In the genomic region with DNA sequence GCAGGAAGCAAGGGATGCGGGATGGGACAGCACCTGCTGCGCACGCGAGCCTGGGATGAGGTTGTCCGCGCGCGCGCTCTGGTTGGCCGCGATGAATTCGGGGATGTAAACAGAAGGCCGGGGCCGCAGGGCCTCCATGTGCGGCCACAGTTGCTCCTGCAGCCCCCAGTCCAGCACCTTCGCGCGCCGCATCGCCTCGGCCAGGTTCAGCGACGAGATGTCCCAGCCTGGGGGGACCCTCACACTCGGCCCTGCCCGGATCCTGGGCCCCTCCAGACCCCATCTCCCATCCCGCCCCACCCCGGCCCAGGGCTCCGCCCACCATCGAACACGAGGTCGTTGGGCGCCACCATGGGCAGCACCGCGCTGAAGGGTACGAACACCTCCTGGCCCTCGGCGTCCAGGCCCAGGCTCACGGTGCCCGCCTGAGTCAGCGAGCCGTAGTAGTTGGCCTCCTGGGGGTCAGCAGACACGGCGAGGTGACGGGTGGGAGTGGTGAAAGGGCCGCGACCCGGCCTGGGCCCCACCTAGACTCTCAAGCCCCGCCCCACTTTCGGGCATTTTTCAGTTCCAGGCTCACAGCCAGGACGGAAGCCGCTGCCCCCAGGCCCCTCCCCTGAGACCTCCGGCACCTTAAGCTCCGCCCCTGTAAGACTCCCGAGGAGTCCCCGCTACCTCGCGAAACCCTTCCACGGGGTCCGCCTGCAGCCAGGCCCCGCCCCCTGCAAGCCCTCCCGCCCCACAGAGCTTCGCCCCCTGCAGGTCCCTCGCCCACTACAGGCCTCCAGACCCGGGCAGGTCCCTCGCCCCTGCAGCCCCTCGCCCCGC, we compare ENCODE assay signal across 8 cellular contexts. TPM values are rescaled to one million over a fixed set of nuclear protein-coding genes. Genes with fewer than 3 reads are reported as not detected.
A peak's percentile ranks its signal among the peaks of the same experiment; 100 is the strongest.
DNase-seq lines count a peak whose midpoint lies in the region; ATAC-seq and TF ChIP-seq lines count a peak whose summit lies in the region.

No MANE protein-coding gene starts in this region.

- H3K4me3 ChIP-seq in AG04450 (ENCODE audit: low read depth, low read length) (peak overlapping the region; percentile 69), heart left ventricle (peak overlapping the region; percentile 29 to 88 (median 64)), prostate gland (peak overlapping the region; percentile 36 to 43)

- TF ChIP-seq POLR2A in heart left ventricle (IDR thresholded peaks at IDR 0.05) = no peak
- no peak for TF ChIP-seq POLR2A in prostate gland (IDR thresholded peaks at IDR 0.05)

- TF ChIP-seq CTCF in AG04450 (IDR thresholded peaks at IDR 0.05; ENCODE audit: low read depth, low read length) (no peak), heart left ventricle (IDR thresholded peaks at IDR 0.05) (peak in 1 of 12 donors; percentile 22), prostate gland (IDR thresholded peaks at IDR 0.05) (no peak)

- intact Hi-C loops in heart left ventricle (cut with DNase I) (no loop called here), prostate gland (cut with DNase I) (no loop called here)

- WGBS in heart left ventricle, 4 donors = 22 to 44% (median 35%) methylated on average over 36 to 67 of the region's 67 CpGs
- WGBS in prostate gland = 30% methylated on average over 47 of the region's 67 CpGs

- H3K27me3 ChIP-seq in AG04450 (ENCODE audit: control insufficient read depth, insufficient read depth, low read length) = no peaks in the 10 kb centered on the region
- no peaks in the 10 kb centered on the region for H3K27me3 ChIP-seq in heart left ventricle
- no peaks in the 10 kb centered on the region for H3K27me3 ChIP-seq in prostate gland (replicated peaks; ENCODE audit: insufficient read depth)

- peaks cover 0 to 19% (median 3%) of the 10 kb centered on the region in 9 donors for H3K36me3 ChIP-seq in heart left ventricle
- H3K36me3 ChIP-seq in prostate gland = no peaks in the 10 kb centered on the region

- ATAC-seq in GM19025 (IDR thresholded peaks at IDR 0.05; ENCODE audit: low read depth, unreplicated experiment) = peak; percentile 48
- peak; percentile 22 to 70 (median 36) for ATAC-seq in heart left ventricle
- no peak for ATAC-seq in HG02884 (IDR thresholded peaks at IDR 0.05; ENCODE audit: unreplicated experiment)

- DNase-seq in AG04450 (ENCODE audit: low read depth, low spot score) (no peak), KG1 (lab: John Stamatoyannopoulos, UW) (peak; percentile 61), SK-N-DZ (ENCODE audit: low spot score) (peak; percentile 94), heart left ventricle (peak; percentile 84 to 90 (median 88)), prostate gland (ENCODE audit: low spot score) (peak; percentile 71)
- DNase-seq in activated naive CD4-positive, alpha-beta T cell treated with Interleukin-2 at 50 U/mL for 16 hours = peak; percentile 74

- POLR2A ChIA-PET in AG04450 (lab: Yijun Ruan, JAX) = interaction anchor here (0.8 to 1.0 kb wide), 5 partner anchors 11 to 121 kb away, joined by 3 to 4 read pairs (median 3); partner anchors contain the start of gene KXD1

- H3K27ac ChIP-seq in AG04450 (ENCODE audit: low read depth, low read length) = no peak overlapping the region
- peak overlapping the region in 11 of 12 donors; percentile 24 to 88 (median 78) for H3K27ac ChIP-seq in heart left ventricle
- peak overlapping the region; percentile 71 to 78 for H3K27ac ChIP-seq in prostate gland

- CTCF ChIA-PET in AG04450 (lab: Charles Lee) = interaction anchor here (0.6 to 1.1 kb wide), 2 partner anchors 25 to 90 kb away, joined by 3 to 5 read pairs; no protein-coding TSS in a partner anchor

- peaks cover 13% of the 10 kb centered on the region; the same call in 1 of the 2 replicates for H3K9me3 ChIP-seq in AG04450 (ENCODE audit: control insufficient read depth, insufficient read depth, low read length)
- H3K9me3 ChIP-seq in heart left ventricle = no peaks in the 10 kb centered on the region
- no peaks in the 10 kb centered on the region for H3K9me3 ChIP-seq in prostate gland

- peaks cover 0 to 53% (median 38%) of the 10 kb centered on the region in 12 donors for H3K4me1 ChIP-seq in heart left ventricle
- peaks cover 2% of the 10 kb centered on the region for H3K4me1 ChIP-seq in prostate gland (replicated peaks)

RNA-seq across cellular contexts. Expression of gene ISYNA1, which starts 1.1 kb away (rescaled TPM):
- 13.3 and 19.2 TPM in 2 replicates for polyA plus RNA-seq in AG04450 (2011; rRNA removed)
- 13.2 and 18.3 TPM in 2 replicates for polyA minus RNA-seq in AG04450 (2011; rRNA and poly(A)+ RNA removed)
- 121 and 123 TPM in 2 replicates for polyA plus RNA-seq in SK-N-DZ (2014; cell fraction: cytosol; rRNA removed)
- polyA plus RNA-seq in SK-N-DZ (2014; cell fraction: nucleus; rRNA removed) = 702 and 880 TPM in 2 replicates
- total RNA-seq in heart left ventricle = 10 to 100 TPM; 17.6 to 60.6 (median 24.0) TPM
- 10 to 100 TPM; 14.0 to 52.6 TPM for polyA plus RNA-seq in heart left ventricle
- 100 to 1,000 TPM in 1 of 2 donors, 10 to 100 TPM in 1; 71.6 to 690 TPM for total RNA-seq in prostate gland

RNA-seq across cellular contexts. Expression of gene SSBP4, which starts 17.7 kb away (rescaled TPM):
- polyA plus RNA-seq in AG04450 (2011; rRNA removed) (9.4 and 12.6 TPM in 2 replicates), heart left ventricle (10 to 100 TPM; 29.1 to 37.3 TPM)
- polyA minus RNA-seq in AG04450 (2011; rRNA and poly(A)+ RNA removed) = 18.0 and 18.5 TPM in 2 replicates
- polyA plus RNA-seq in SK-N-DZ (2014; cell fraction: cytosol; rRNA removed) = 123 and 163 TPM in 2 replicates
- 351 and 529 TPM in 2 replicates for polyA plus RNA-seq in SK-N-DZ (2014; cell fraction: nucleus; rRNA removed)
- total RNA-seq in heart left ventricle (10 to 100 TPM; 23.5 to 89.8 (median 29.4) TPM), prostate gland (100 to 1,000 TPM in 1 of 2 donors, 10 to 100 TPM in 1; 71.5 to 120 TPM)

RNA-seq across cellular contexts. Expression of gene LRRC25, which starts 39.4 kb away (rescaled TPM):
- polyA plus RNA-seq in AG04450 (2011; rRNA removed) (0.12 and 0.32 TPM in 2 replicates), heart left ventricle (1 to 10 TPM in 1 of 2 donors, under 1 TPM in 1; 0.88 to 2.8 TPM)
- 0.17 and 0.60 TPM in 2 replicates for polyA minus RNA-seq in AG04450 (2011; rRNA and poly(A)+ RNA removed)
- 0.10 TPM in 1 of 2 replicates, not detected in the other for polyA plus RNA-seq in SK-N-DZ (2014; cell fraction: cytosol; rRNA removed)
- polyA plus RNA-seq in SK-N-DZ (2014; cell fraction: nucleus; rRNA removed) = not detected in 2 replicates
- total RNA-seq in heart left ventricle (10 to 100 TPM in 2 of 9 donors, 1 to 10 TPM in 6, under 1 TPM in 1; 0.83 to 33.0 (median 3.1) TPM), prostate gland (1 to 10 TPM; 1.6 to 5.5 TPM)

RNA-seq across cellular contexts. Expression of gene GDF15, which starts 50.9 kb away (rescaled TPM):
- polyA plus RNA-seq in AG04450 (2011; rRNA removed) = 25.0 and 35.9 TPM in 2 replicates
- polyA minus RNA-seq in AG04450 (2011; rRNA and poly(A)+ RNA removed) = 9.5 and 14.5 TPM in 2 replicates
- 0.28 TPM in 1 of 2 replicates, not detected in the other for polyA plus RNA-seq in SK-N-DZ (2014; cell fraction: cytosol; rRNA removed)
- polyA plus RNA-seq in SK-N-DZ (2014; cell fraction: nucleus; rRNA removed) = not detected in 2 replicates
- total RNA-seq in heart left ventricle = 1 to 10 TPM in 4 of 9 donors, under 1 TPM in 5; 0.69 to 5.7 (median 0.99) TPM
- polyA plus RNA-seq in heart left ventricle = under 1 TPM; 0.33 to 0.50 TPM
- 100 to 1,000 TPM in 1 of 2 donors, 10 to 100 TPM in 1; 49.6 to 136 TPM for total RNA-seq in prostate gland
